ENCODE assay signal across 1 cellular context in the genomic region with DNA sequence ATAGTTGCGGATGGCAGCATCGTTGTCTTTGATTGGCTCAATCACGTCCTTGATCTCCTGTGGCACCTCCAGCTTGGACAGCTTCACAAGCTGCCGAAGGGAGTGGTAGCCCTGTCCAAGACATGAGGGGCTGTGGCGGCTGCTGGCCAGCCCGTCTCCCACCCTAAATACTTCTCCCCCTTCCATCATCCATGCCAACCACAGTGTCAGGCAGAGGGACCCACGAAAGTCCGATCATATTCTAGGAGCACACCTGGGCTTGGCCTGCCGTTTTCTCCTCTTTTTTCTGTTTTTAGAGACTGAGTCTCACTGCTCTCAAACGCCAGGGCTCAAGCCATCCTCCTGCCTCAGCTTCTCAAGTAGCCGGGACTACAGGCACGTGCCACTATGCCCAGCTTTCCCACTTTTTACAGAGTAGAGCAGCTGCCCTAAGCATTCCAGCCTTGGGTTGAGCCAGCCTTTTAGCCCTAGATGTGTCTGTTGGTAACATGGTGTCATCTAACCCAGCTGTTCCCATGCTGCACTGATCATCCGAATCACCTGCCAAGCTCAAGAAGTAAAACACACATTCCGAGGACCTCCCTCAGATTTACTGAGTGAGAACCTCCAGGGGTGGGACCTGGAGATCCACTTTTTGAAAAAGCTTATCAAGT.
TF ChIP-seq lines count a peak whose summit lies in the region.

No MANE protein-coding gene starts in this region.

TF ChIP-seq in K562, 482 proteins besides CTCF, POLR2A, EP300 and RAD21:
- TF ChIP-seq, protein P1, sequence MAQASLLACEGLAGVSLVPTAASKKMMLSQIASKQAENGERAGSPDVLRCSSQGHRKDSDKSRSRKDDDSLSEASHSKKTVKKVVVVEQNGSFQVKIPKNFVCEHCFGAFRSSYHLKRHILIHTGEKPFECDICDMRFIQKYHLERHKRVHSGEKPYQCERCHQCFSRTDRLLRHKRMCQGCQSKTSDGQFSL (CRISPR knock-in tag; IDR thresholded peaks at IDR 0.05) = no peak
- TF ChIP-seq, protein P1 (tag; IDR thresholded peaks at IDR 0.05) = 0 out of 4 replicates have a peak, but pooled peaks of 1 of the 2 experiments have one; percentile 36
- 0 out of 4 replicates have a peak, but pooled peaks of 1 of the 2 experiments have one; percentile 42 for TF ChIP-seq TEAD1 (CRISPR knock-in tag; IDR thresholded peaks at IDR 0.05)
- TF ChIP-seq, protein P2, sequence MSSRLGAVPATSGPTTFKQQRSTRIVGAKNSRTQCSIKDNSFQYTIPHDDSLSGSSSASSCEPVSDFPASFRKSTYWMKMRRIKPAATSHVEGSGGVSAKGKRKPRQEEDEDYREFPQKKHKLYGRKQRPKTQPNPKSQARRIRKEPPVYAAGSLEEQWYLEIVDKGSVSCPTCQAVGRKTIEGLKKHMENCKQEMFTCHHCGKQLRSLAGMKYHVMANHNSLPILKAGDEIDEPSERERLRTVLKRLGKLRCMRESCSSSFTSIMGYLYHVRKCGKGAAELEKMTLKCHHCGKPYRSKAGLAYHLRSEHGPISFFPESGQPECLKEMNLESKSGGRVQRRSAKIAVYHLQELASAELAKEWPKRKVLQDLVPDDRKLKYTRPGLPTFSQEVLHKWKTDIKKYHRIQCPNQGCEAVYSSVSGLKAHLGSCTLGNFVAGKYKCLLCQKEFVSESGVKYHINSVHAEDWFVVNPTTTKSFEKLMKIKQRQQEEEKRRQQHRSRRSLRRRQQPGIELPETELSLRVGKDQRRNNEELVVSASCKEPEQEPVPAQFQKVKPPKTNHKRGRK (tag; IDR thresholded peaks at IDR 0.05) = no peak
- 0 out of 2 replicates have a peak, but pooled peaks have one; percentile 2 for TF ChIP-seq POLR2AphosphoS2 (IDR thresholded peaks at IDR 0.05; ENCODE audit: low read length)
- TF ChIP-seq MYBL2 (IDR thresholded peaks at IDR 0.05; ENCODE audit: low read depth) = no peak
- peak; percentile 56; the same call in 1 of the 2 replicates for TF ChIP-seq MYBL2 (CRISPR knock-in tag; IDR thresholded peaks at IDR 0.05; ENCODE audit: borderline replicate concordance)
- TF ChIP-seq POLR2B (IDR thresholded peaks at IDR 0.05; ENCODE audit: low read depth, partially characterized antibody) = peak; percentile 31
- TF ChIP-seq, protein P3, sequence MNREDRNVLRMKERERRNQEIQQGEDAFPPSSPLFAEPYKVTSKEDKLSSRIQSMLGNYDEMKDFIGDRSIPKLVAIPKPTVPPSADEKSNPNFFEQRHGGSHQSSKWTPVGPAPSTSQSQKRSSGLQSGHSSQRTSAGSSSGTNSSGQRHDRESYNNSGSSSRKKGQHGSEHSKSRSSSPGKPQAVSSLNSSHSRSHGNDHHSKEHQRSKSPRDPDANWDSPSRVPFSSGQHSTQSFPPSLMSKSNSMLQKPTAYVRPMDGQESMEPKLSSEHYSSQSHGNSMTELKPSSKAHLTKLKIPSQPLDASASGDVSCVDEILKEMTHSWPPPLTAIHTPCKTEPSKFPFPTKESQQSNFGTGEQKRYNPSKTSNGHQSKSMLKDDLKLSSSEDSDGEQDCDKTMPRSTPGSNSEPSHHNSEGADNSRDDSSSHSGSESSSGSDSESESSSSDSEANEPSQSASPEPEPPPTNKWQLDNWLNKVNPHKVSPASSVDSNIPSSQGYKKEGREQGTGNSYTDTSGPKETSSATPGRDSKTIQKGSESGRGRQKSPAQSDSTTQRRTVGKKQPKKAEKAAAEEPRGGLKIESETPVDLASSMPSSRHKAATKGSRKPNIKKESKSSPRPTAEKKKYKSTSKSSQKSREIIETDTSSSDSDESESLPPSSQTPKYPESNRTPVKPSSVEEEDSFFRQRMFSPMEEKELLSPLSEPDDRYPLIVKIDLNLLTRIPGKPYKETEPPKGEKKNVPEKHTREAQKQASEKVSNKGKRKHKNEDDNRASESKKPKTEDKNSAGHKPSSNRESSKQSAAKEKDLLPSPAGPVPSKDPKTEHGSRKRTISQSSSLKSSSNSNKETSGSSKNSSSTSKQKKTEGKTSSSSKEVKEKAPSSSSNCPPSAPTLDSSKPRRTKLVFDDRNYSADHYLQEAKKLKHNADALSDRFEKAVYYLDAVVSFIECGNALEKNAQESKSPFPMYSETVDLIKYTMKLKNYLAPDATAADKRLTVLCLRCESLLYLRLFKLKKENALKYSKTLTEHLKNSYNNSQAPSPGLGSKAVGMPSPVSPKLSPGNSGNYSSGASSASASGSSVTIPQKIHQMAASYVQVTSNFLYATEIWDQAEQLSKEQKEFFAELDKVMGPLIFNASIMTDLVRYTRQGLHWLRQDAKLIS (CRISPR knock-in tag; IDR thresholded peaks at IDR 0.05) = no peak
- TF ChIP-seq FOXK1 (CRISPR knock-in tag; IDR thresholded peaks at IDR 0.05; ENCODE audit: borderline replicate concordance) = 0 out of 2 replicates have a peak, but pooled peaks have one; percentile 63
- 0 out of 2 replicates have a peak, but pooled peaks have one; percentile 13 for TF ChIP-seq PTBP1 (IDR thresholded peaks at IDR 0.05; ENCODE audit: low read depth, low read length)
- no peak for TF ChIP-seq SIRT6 (IDR thresholded peaks at IDR 0.05; ENCODE audit: low read depth, low read length)
- TF ChIP-seq ZNF174 (CRISPR knock-in tag; IDR thresholded peaks at IDR 0.05) = no peak
- TF ChIP-seq STAG1 (CRISPR knock-in tag; IDR thresholded peaks at IDR 0.05; ENCODE audit: borderline replicate concordance) = no peak
- TF ChIP-seq FOXP1 (CRISPR knock-in tag; IDR thresholded peaks at IDR 0.05) = 0 out of 2 replicates have a peak, but pooled peaks have one; percentile 52
- TF ChIP-seq ZC3H4 (CRISPR knock-in tag; IDR thresholded peaks at IDR 0.05; ENCODE audit: borderline replicate concordance) = peak; percentile 47; the same call in 1 of the 2 replicates
- TF ChIP-seq SRSF1 (IDR thresholded peaks at IDR 0.05; ENCODE audit: low read depth, low read length) = no peak
- TF ChIP-seq, protein P4, sequence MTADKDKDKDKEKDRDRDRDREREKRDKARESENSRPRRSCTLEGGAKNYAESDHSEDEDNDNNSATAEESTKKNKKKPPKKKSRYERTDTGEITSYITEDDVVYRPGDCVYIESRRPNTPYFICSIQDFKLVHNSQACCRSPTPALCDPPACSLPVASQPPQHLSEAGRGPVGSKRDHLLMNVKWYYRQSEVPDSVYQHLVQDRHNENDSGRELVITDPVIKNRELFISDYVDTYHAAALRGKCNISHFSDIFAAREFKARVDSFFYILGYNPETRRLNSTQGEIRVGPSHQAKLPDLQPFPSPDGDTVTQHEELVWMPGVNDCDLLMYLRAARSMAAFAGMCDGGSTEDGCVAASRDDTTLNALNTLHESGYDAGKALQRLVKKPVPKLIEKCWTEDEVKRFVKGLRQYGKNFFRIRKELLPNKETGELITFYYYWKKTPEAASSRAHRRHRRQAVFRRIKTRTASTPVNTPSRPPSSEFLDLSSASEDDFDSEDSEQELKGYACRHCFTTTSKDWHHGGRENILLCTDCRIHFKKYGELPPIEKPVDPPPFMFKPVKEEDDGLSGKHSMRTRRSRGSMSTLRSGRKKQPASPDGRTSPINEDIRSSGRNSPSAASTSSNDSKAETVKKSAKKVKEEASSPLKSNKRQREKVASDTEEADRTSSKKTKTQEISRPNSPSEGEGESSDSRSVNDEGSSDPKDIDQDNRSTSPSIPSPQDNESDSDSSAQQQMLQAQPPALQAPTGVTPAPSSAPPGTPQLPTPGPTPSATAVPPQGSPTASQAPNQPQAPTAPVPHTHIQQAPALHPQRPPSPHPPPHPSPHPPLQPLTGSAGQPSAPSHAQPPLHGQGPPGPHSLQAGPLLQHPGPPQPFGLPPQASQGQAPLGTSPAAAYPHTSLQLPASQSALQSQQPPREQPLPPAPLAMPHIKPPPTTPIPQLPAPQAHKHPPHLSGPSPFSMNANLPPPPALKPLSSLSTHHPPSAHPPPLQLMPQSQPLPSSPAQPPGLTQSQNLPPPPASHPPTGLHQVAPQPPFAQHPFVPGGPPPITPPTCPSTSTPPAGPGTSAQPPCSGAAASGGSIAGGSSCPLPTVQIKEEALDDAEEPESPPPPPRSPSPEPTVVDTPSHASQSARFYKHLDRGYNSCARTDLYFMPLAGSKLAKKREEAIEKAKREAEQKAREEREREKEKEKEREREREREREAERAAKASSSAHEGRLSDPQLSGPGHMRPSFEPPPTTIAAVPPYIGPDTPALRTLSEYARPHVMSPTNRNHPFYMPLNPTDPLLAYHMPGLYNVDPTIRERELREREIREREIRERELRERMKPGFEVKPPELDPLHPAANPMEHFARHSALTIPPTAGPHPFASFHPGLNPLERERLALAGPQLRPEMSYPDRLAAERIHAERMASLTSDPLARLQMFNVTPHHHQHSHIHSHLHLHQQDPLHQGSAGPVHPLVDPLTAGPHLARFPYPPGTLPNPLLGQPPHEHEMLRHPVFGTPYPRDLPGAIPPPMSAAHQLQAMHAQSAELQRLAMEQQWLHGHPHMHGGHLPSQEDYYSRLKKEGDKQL (CRISPR knock-in tag; IDR thresholded peaks at IDR 0.05; ENCODE audit: borderline replicate concordance) = 0 out of 2 replicates have a peak, but pooled peaks have one; percentile 14
- TF ChIP-seq, protein P5, sequence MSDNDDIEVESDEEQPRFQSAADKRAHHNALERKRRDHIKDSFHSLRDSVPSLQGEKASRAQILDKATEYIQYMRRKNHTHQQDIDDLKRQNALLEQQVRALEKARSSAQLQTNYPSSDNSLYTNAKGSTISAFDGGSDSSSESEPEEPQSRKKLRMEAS (CRISPR knock-in tag; IDR thresholded peaks at IDR 0.05) = 0 out of 2 replicates have a peak, but pooled peaks have one; percentile 14
- TF ChIP-seq, protein P6, sequence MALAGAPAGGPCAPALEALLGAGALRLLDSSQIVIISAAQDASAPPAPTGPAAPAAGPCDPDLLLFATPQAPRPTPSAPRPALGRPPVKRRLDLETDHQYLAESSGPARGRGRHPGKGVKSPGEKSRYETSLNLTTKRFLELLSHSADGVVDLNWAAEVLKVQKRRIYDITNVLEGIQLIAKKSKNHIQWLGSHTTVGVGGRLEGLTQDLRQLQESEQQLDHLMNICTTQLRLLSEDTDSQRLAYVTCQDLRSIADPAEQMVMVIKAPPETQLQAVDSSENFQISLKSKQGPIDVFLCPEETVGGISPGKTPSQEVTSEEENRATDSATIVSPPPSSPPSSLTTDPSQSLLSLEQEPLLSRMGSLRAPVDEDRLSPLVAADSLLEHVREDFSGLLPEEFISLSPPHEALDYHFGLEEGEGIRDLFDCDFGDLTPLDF (CRISPR knock-in tag; IDR thresholded peaks at IDR 0.05) = 0 out of 2 replicates have a peak, but pooled peaks have one; percentile 35
- 0 out of 2 replicates have a peak, but pooled peaks have one; percentile 55 for TF ChIP-seq MED1 (CRISPR knock-in tag; IDR thresholded peaks at IDR 0.05; ENCODE audit: borderline replicate concordance)
- TF ChIP-seq, protein P7, sequence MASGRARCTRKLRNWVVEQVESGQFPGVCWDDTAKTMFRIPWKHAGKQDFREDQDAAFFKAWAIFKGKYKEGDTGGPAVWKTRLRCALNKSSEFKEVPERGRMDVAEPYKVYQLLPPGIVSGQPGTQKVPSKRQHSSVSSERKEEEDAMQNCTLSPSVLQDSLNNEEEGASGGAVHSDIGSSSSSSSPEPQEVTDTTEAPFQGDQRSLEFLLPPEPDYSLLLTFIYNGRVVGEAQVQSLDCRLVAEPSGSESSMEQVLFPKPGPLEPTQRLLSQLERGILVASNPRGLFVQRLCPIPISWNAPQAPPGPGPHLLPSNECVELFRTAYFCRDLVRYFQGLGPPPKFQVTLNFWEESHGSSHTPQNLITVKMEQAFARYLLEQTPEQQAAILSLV (tag; IDR thresholded peaks at IDR 0.05) = no peak
